In genomic region chr3:47120138-47120537, GRCh38 we compare ENCODE assay signal across 25 cellular contexts. TPM values are rescaled to one million over a fixed set of nuclear protein-coding genes. Genes with fewer than 3 reads are reported as not detected.
A peak's percentile ranks its signal among the peaks of the same experiment; 100 is the strongest.
DNase-seq lines count a peak whose midpoint lies in the region; ATAC-seq, FAIRE-seq and TF ChIP-seq lines count a peak whose summit lies in the region.
"Had no signal": no experiment of that assay in that cellular context is flagged by ENCODE, and none has a peak within 500 bp of the region (broad histone marks: within the 10 kb centered on the region; RNA-seq: fewer than 3 reads in every experiment).

No MANE protein-coding gene starts in this region.

- no peak for TF ChIP-seq EP300 in GM12878 (IDR thresholded peaks at IDR 0.05; ENCODE audit: borderline replicate concordance in 1 of 2, control insufficient read depth in 1 of 2, low read depth in 2 of 2, low read length in 2 of 2)

- no peak for TF ChIP-seq RAD21 in GM12878 (IDR thresholded peaks at IDR 0.05; ENCODE audit: insufficient read depth, low read depth, low read length)

- H3K4me2 ChIP-seq in GM12878 (ENCODE audit: control insufficient read depth, insufficient read depth): no peak overlapping the region

- no peak overlapping the region for H3K27ac ChIP-seq in GM12878 (ENCODE audit: control insufficient read depth, insufficient read depth)
- H3K27ac ChIP-seq: adrenal gland, epithelial cell of prostate, left ventricle myocardium inferior, transverse colon, VCaP had no signal

- intact Hi-C loops in activated CD4-positive, alpha-beta T cell treated with anti-CD3 and anti-CD28 coated beads, Interleukin-2, amount 10 ng/mL, durations not matched to agents 24 days and 14 days (cut with micrococcal nuclease): loop anchor here (5.0 kb wide), 1 partner anchor 42 kb away; the partner anchor contains the start of gene SETD2
- intact Hi-C loops in CD14-positive monocyte (cut with micrococcal nuclease): no loop called here
- intact Hi-C loops in GM12878 (cut with micrococcal nuclease; ENCODE audit: unreplicated experiment): no loop called here
- intact Hi-C loops in mucosa of descending colon (cut with DNase I, micrococcal nuclease): no loop called here

- DNase-seq in activated CD4-positive, alpha-beta T cell treated with anti-CD3 and anti-CD28 coated beads, Interleukin-2, amount 10 ng/mL, durations not matched to agents 24 days and 14 days: peak; percentile 54
- DNase-seq in activated CD4-positive, alpha-beta T cell treated with anti-CD3 and anti-CD28 coated beads, Interleukin-2, amount 50 U/mL, for 1 hour: no peak
- DNase-seq in CD14-positive monocyte (ENCODE audit: low spot score) (no peak), GM12878 (ENCODE audit: low read depth, low spot score) (no peak), mucosa of descending colon (no peak), NCI-H2171 (lab: John Stamatoyannopoulos, UW) (no peak), RCC 7860 (ENCODE audit: low spot score) (no peak)
- DNase-seq: 8988T; activated CD8-positive, alpha-beta memory T cell treated with anti-CD3 and anti-CD28 coated beads for 24 hours; adrenal gland; effector CD4-positive, alpha-beta T cell; left ventricle myocardium inferior; NCI-H1694; NCI-H2171 treated with DMSO at 0.1 percent for 48 hours; NCI-H524 treated with DMSO at 0.1 percent for 48 hours; PC-3; transverse colon had no signal

- SMC1A ChIA-PET in GM12878 (lab: Charles Lee; ENCODE audit: uncharacterized antibody, unreplicated experiment): interaction anchor here (1.5 kb wide), 1 partner anchor 44 kb away, joined by 4 read pairs; the partner anchor contains the start of gene SETD2

- H3K79me2 ChIP-seq in GM12878 (ENCODE audit: control insufficient read depth, insufficient read depth, low read length): peaks cover 2% of the 10 kb centered on the region

- RAD21 ChIA-PET in GM12878 (lab: Charles Lee; ENCODE audit: unreplicated experiment): interaction anchor here (0.6 to 0.8 kb wide), 2 partner anchors 14 to 18 kb away, joined by 4 read pairs; no protein-coding TSS in a partner anchor

- in situ Hi-C loops in GM12878 (cut with MboI): no loop called here

- H3K36me3 Mint-ChIP-seq in activated CD4-positive, alpha-beta T cell treated with anti-CD3 and anti-CD28 coated beads, Interleukin-2, amount 10 ng/mL, durations not matched to agents 24 days and 14 days (ENCODE audit: low read depth): peaks cover 57% of the 10 kb centered on the region
- H3K36me3 Mint-ChIP-seq in CD14-positive monocyte: peaks cover 67 to 85% of the 10 kb centered on the region in 2 donors
- H3K36me3 Mint-ChIP-seq in T-helper 1 cell treated with Interleukin-12 subunit alpha and Interleukin-12 subunit beta and Interleukin-4 antibody, amounts not matched to agents 30 μg/mL and 1 μg/mL, for 36 hours (ENCODE audit: low read depth): peaks cover 53% of the 10 kb centered on the region

- no peak for TF ChIP-seq CTCF in CD14-positive monocyte (IDR thresholded peaks at IDR 0.05)
- no peak for TF ChIP-seq CTCF in GM12878 (IDR thresholded peaks at IDR 0.05 in 2 of 3, conservative IDR thresholded peaks at IDR 0.05 in 1 of 3; ENCODE audit: control insufficient read depth in 2 of 3, extremely low read depth in 1 of 3, insufficient read depth in 1 of 3, low read depth in 3 of 3, low read length in 3 of 3)
- TF ChIP-seq CTCF in mucosa of descending colon (IDR thresholded peaks at IDR 0.05): no peak

- H3K27me3 Mint-ChIP-seq in activated CD4-positive, alpha-beta T cell treated with anti-CD3 and anti-CD28 coated beads, Interleukin-2, amount 10 ng/mL, durations not matched to agents 24 days and 14 days: no peaks in the 10 kb centered on the region
- H3K27me3 Mint-ChIP-seq in CD14-positive monocyte (ENCODE audit: low read depth in 3 of 3): no peaks in the 10 kb centered on the region
- no peaks in the 10 kb centered on the region for H3K27me3 Mint-ChIP-seq in T-helper 1 cell treated with Interleukin-12 subunit alpha and Interleukin-12 subunit beta and Interleukin-4 antibody, amounts not matched to agents 30 μg/mL and 1 μg/mL, for 36 hours (ENCODE audit: low read depth)

- no peak for TF ChIP-seq POLR2A in GM12878 (IDR thresholded peaks at IDR 0.05; ENCODE audit: low read depth, low read length)

- no peaks in the 10 kb centered on the region for H3K27me3 ChIP-seq in GM12878 (replicated peaks in 1 of 2; ENCODE audit: control insufficient read depth in 2 of 2, insufficient read depth in 2 of 2, low read length in 1 of 2)
- H3K27me3 ChIP-seq: adrenal gland, transverse colon had no signal

- peak overlapping the region; percentile 61 for H3K27ac Mint-ChIP-seq in activated CD4-positive, alpha-beta T cell treated with anti-CD3 and anti-CD28 coated beads, Interleukin-2, amount 10 ng/mL, durations not matched to agents 24 days and 14 days
- peak overlapping the region in 5 of 7 donors; percentile 20 to 69 (median 56) for H3K27ac Mint-ChIP-seq in CD14-positive monocyte
- H3K27ac Mint-ChIP-seq in T-helper 1 cell treated with Interleukin-12 subunit alpha and Interleukin-12 subunit beta and Interleukin-4 antibody, amounts not matched to agents 30 μg/mL and 1 μg/mL, for 36 hours: peak overlapping the region; percentile 55

- no peak overlapping the region for H2AFZ ChIP-seq in GM12878 (ENCODE audit: control insufficient read depth, low read depth, low read length)

- no TSS peak for BruUV-seq in GM12878 (replicated peaks; lab: Mats Ljungman, UMichigan)

- H3K9ac ChIP-seq in GM12878 (ENCODE audit: control insufficient read depth, insufficient read depth, low read length): no peak overlapping the region

- ATAC-seq in GM12878: no peak
- no peak for ATAC-seq in mucosa of descending colon
- ATAC-seq: PC-3, Right ventricle myocardium inferior, SK-N-SH treated with all-trans-retinoic acid at 6 μM for 48 hours had no signal

- H3K4me1 Mint-ChIP-seq in activated CD4-positive, alpha-beta T cell treated with anti-CD3 and anti-CD28 coated beads, Interleukin-2, amount 10 ng/mL, durations not matched to agents 24 days and 14 days: peaks cover 35% of the 10 kb centered on the region
- H3K4me1 Mint-ChIP-seq in CD14-positive monocyte: peaks cover under 1% of the 10 kb centered on the region
- H3K4me1 Mint-ChIP-seq in T-helper 1 cell treated with Interleukin-12 subunit alpha and Interleukin-12 subunit beta and Interleukin-4 antibody, amounts not matched to agents 30 μg/mL and 1 μg/mL, for 36 hours (ENCODE audit: low read depth): peaks cover 30% of the 10 kb centered on the region

- peaks cover 3% of the 10 kb centered on the region; the same call in 2 of the 3 replicates for H3K9me3 ChIP-seq in GM12878 (replicated peaks; ENCODE audit: control insufficient read depth, insufficient read depth, low read length)
- H3K9me3 ChIP-seq in mucosa of descending colon: no peaks in the 10 kb centered on the region
- H3K9me3 ChIP-seq: adrenal gland, left ventricle myocardium inferior, transverse colon had no signal

- H4K20me1 ChIP-seq in GM12878 (ENCODE audit: control insufficient read depth, insufficient read depth): no peaks in the 10 kb centered on the region

- CTCF ChIA-PET in GM12878 (lab: Yijun Ruan, JAX): interaction anchor here (0.8 kb wide), 1 partner anchor 11 kb away, joined by 3 read pairs; no protein-coding TSS in a partner anchor

- FAIRE-seq in GM12878 (lab: Jason Lieb, UNC) (no peak), RCC 7860 (lab: Jason Lieb, UNC) (no peak)
- FAIRE-seq: H1, islet of Langerhans had no signal

- no peaks in the 10 kb centered on the region; the same call in 1 of the 2 replicates for H3K4me1 ChIP-seq in GM12878 (ENCODE audit: control insufficient read depth, insufficient read depth, low read length)
- no peaks in the 10 kb centered on the region for H3K4me1 ChIP-seq in mucosa of descending colon (ENCODE audit: low read depth)
- H3K4me1 ChIP-seq: transverse colon had no signal

- H3K36me3 ChIP-seq in GM12878 (ENCODE audit: control insufficient read depth in 2 of 2, insufficient read depth in 2 of 2, low read length in 1 of 2): peaks cover 11 to 43% of the 10 kb centered on the region in 2 experiments
- no peaks in the 10 kb centered on the region for H3K36me3 ChIP-seq in mucosa of descending colon (ENCODE audit: low read depth)

- no peaks in the 10 kb centered on the region for H3K9me3 Mint-ChIP-seq in activated CD4-positive, alpha-beta T cell treated with anti-CD3 and anti-CD28 coated beads, Interleukin-2, amount 10 ng/mL, durations not matched to agents 24 days and 14 days
- peaks cover 0 to 16% (median 8%) of the 10 kb centered on the region in 7 donors for H3K9me3 Mint-ChIP-seq in CD14-positive monocyte
- no peaks in the 10 kb centered on the region for H3K9me3 Mint-ChIP-seq in T-helper 1 cell treated with Interleukin-12 subunit alpha and Interleukin-12 subunit beta and Interleukin-4 antibody, amounts not matched to agents 30 μg/mL and 1 μg/mL, for 36 hours
- H3K9me3 Mint-ChIP-seq: nephron had no signal

- no peak overlapping the region for H3K4me3 Mint-ChIP-seq in activated CD4-positive, alpha-beta T cell treated with anti-CD3 and anti-CD28 coated beads, Interleukin-2, amount 10 ng/mL, durations not matched to agents 24 days and 14 days
- H3K4me3 Mint-ChIP-seq in CD14-positive monocyte: no peak overlapping the region
- no peak overlapping the region for H3K4me3 Mint-ChIP-seq in T-helper 1 cell treated with Interleukin-12 subunit alpha and Interleukin-12 subunit beta and Interleukin-4 antibody, amounts not matched to agents 30 μg/mL and 1 μg/mL, for 36 hours
- H3K4me3 Mint-ChIP-seq: nephron had no signal

- POLR2A ChIA-PET in GM12878 (lab: Charles Lee): interaction anchor here (0.5 to 0.6 kb wide), 2 partner anchors 64 to 546 kb away, joined by 3 read pairs; no protein-coding TSS in a partner anchor

- 94% methylated on average over 1 of the region's 1 CpG for WGBS in GM12878 (ENCODE audit: insufficient coverage, insufficient replicate concordance, low lambda C conversion rate, missing lambda C conversion rate)

- H3K4me3 ChIP-seq in GM12878 (no peak overlapping the region), mucosa of descending colon (no peak overlapping the region)
- H3K4me3 ChIP-seq: adrenal gland, left ventricle myocardium inferior, transverse colon had no signal

RNA-seq across cellular contexts. Expression of gene SETD2, which starts 43.8 kb away (rescaled TPM):
- 41.5 and 42.0 TPM in 2 replicates for total RNA-seq in activated CD4-positive, alpha-beta T cell treated with anti-CD3 and anti-CD28 coated beads, Interleukin-2, amount 10 ng/mL, durations not matched to agents 24 days and 14 days
- polyA plus RNA-seq in CD14-positive monocyte: 1 to 10 TPM; 3.1 to 7.5 TPM
- 194 and 205 TPM in 2 replicates for total RNA-seq in GM12878 (2013; cell fraction: nucleolus; rRNA removed)
- total RNA-seq in GM12878 (2014; rRNA removed): 26.8 and 30.1 TPM in 2 replicates
- 40.9 and 44.0 TPM in 2 replicates for total RNA-seq in GM12878 (2014; rRNA removed; fragmentation: Illumina TruSeq; extraction: Trizol)
- 36.3 and 39.3 TPM in 2 replicates for total RNA-seq in GM12878 (2021)
- 19.4 TPM for polyA plus RNA-seq in GM12878 (2011; ENCODE audit: low read depth)
- 30.2 and 34.9 TPM in 2 replicates for polyA plus RNA-seq in GM12878 (2011; rRNA removed)
- 19.5 and 20.7 TPM in 2 replicates for polyA plus RNA-seq in GM12878 (2011; cell fraction: cytosol; rRNA removed)
- 30.7 and 35.8 TPM in 2 replicates for polyA plus RNA-seq in GM12878 (2011; cell fraction: nucleus; rRNA removed)
- polyA plus RNA-seq in GM12878 (2012): 20.4 and 24.3 TPM in 2 replicates
- polyA plus RNA-seq in GM12878 (2014; fragmentation: Illumina TruSeq; extraction: Trizol): 44.9 and 52.2 TPM in 2 replicates
- 1 to 10 TPM; 8.4 to 8.5 TPM for polyA plus RNA-seq in GM12878 (2014; fragmentation: Nextera tagmentation; extraction: Ambion mirVana)
- 19.1 and 22.2 TPM in 2 replicates for polyA plus RNA-seq in GM12878 (2014; rRNA removed)
- 10 to 100 TPM; 21.6 to 21.9 TPM for polyA plus RNA-seq in GM12878 (2016; fragmentation: Nextera tagmentation; extraction: Ambion mirVana)
- polyA minus RNA-seq in GM12878 (2011; rRNA and poly(A)+ RNA removed): 51.7 and 65.0 TPM in 2 replicates
- 24.2 and 25.0 TPM in 2 replicates for polyA minus RNA-seq in GM12878 (2011; cell fraction: cytosol; rRNA and poly(A)+ RNA removed)
- polyA minus RNA-seq in GM12878 (2011; cell fraction: nucleus; rRNA and poly(A)+ RNA removed): 33.9 and 56.1 TPM in 2 replicates
- 10 to 100 TPM; 41.5 to 71.1 (median 50.4) TPM for total RNA-seq in mucosa of descending colon
